In genomic region chr3:157239082-157239704, GRCh38 we compare ENCODE assay signal across 7 cellular contexts.
DNase-seq lines count a peak whose midpoint lies in the region; ATAC-seq, FAIRE-seq and TF ChIP-seq lines count a peak whose summit lies in the region.

No MANE protein-coding gene starts in this region.

- H3K9me2 ChIP-seq in HCT116 (ENCODE audit: insufficient read depth) = no peaks in the 10 kb centered on the region

- no peaks in the 10 kb centered on the region for H3K9me3 Mint-ChIP-seq in astrocyte (ENCODE audit: unreplicated experiment)

- TF ChIP-seq POLR2A in GM12892 (IDR thresholded peaks at IDR 0.05; ENCODE audit: low read depth, low read length) (no peak), HCT116 (IDR thresholded peaks at IDR 0.05; ENCODE audit: borderline replicate concordance, extremely low read depth, insufficient read depth, insufficient read length) (no peak)

- H3K27me3 Mint-ChIP-seq in T-helper 17 cell (peaks cover 7% of the 10 kb centered on the region), astrocyte (ENCODE audit: low read depth, unreplicated experiment) (no peaks in the 10 kb centered on the region)

- TF ChIP-seq CTCF in HCT116 (IDR thresholded peaks at IDR 0.05 in 2 of 3, conservative IDR thresholded peaks at IDR 0.05 in 1 of 3; ENCODE audit: borderline replicate concordance in 1 of 3, insufficient read depth in 1 of 3, low read depth in 2 of 3, low read length in 2 of 3) (peak; percentile 57 to 95 (median 87); a peak in 5 of 6 replicates), astrocyte (IDR thresholded peaks at IDR 0.05; ENCODE audit: insufficient read depth, low read depth, low read length) (peak; percentile 72)

- peaks cover 4% of the 10 kb centered on the region for H3K4me1 Mint-ChIP-seq in T-helper 17 cell
- H3K4me1 Mint-ChIP-seq in astrocyte (ENCODE audit: low read depth, unreplicated experiment) = peaks cover 4% of the 10 kb centered on the region

- H3K36me3 Mint-ChIP-seq in T-helper 17 cell (ENCODE audit: low read depth) = peaks cover 5% of the 10 kb centered on the region
- no peaks in the 10 kb centered on the region for H3K36me3 Mint-ChIP-seq in astrocyte (ENCODE audit: low read depth, unreplicated experiment)

- no peak overlapping the region for H3K4me2 ChIP-seq in HCT116 (ENCODE audit: low read length)
- no peak overlapping the region for H3K4me2 ChIP-seq in astrocyte (ENCODE audit: low read length)

- POLR2A ChIA-PET in HCT116 (lab: Charles Lee) = interaction anchor here (1.2 kb wide), 1 partner anchor 79 kb away, joined by 3 read pairs; the partner anchor contains the start of gene CCNL1

- no peaks in the 10 kb centered on the region for H3K4me1 ChIP-seq in HCT116 (ENCODE audit: control insufficient read depth in 1 of 2, insufficient read depth in 2 of 2, low read length in 2 of 2)
- H3K4me1 ChIP-seq in astrocyte (ENCODE audit: insufficient read depth, low read length) = no peaks in the 10 kb centered on the region

- H3K27ac Mint-ChIP-seq in T-helper 17 cell (peak overlapping the region; percentile 8), astrocyte (ENCODE audit: unreplicated experiment) (no peak overlapping the region)

- CTCF ChIA-PET in HCT116 (lab: Charles Lee) = interaction anchor here (0.6 kb wide), 1 partner anchor 24 kb away, joined by 3 read pairs; no protein-coding TSS in a partner anchor

- H3K27me3 ChIP-seq in HCT116 (ENCODE audit: insufficient read depth, low read length) (no peaks in the 10 kb centered on the region), astrocyte (ENCODE audit: insufficient read depth, low read length) (no peaks in the 10 kb centered on the region)

- peak; percentile 82 for TF ChIP-seq RAD21 in HCT116 (IDR thresholded peaks at IDR 0.05; ENCODE audit: low read depth)

- no TSS peak for BruUV-seq in HCT116 (replicated peaks; lab: Mats Ljungman, UMichigan)

- intact Hi-C loops in HCT116 (cut with micrococcal nuclease) = loop anchor here (2.0 kb wide), 1 partner anchor 34 kb away; no protein-coding TSS in a partner anchor

- H3K9ac ChIP-seq in HCT116 (ENCODE audit: low read length) (no peak overlapping the region), astrocyte (ENCODE audit: low read length) (no peak overlapping the region)

- DNase-seq in GM12892 (ENCODE audit: insufficient read length) = peak; percentile 4
- DNase-seq in HCT116 (ENCODE audit: low read depth, low spot score) = peak; percentile 46
- peak; percentile 63 for DNase-seq in M059J (ENCODE audit: low read depth)
- peak; percentile 32 to 73 (median 43) for DNase-seq in T-helper 17 cell
- DNase-seq in astrocyte (ENCODE audit: low read depth) = peak; percentile 23
- DNase-seq in iPS DF 4.7 (ENCODE audit: extremely low read depth, low spot score) = peak; percentile 64
- peak; percentile 49 to 75 for DNase-seq in stimulated activated CD4-positive, alpha-beta T cell treated with anti-CD3 and anti-CD28 coated beads, Interleukin-15, amount 100 ng/mL, for 48 hours (ENCODE audit: low read depth in 2 of 2)

- no peaks in the 10 kb centered on the region for H4K20me1 ChIP-seq in HCT116 (ENCODE audit: insufficient read depth)
- no peaks in the 10 kb centered on the region for H4K20me1 ChIP-seq in astrocyte (ENCODE audit: insufficient read depth, low read length)

- FAIRE-seq in GM12892 (lab: Jason Lieb, UNC) (peak; percentile 86), astrocyte (lab: Jason Lieb, UNC) (no peak)

- peak; percentile 100 for ATAC-seq in HCT116
- peak; percentile 100 for ATAC-seq in T-helper 17 cell

- H3K79me2 ChIP-seq in HCT116 (ENCODE audit: insufficient read depth, low read length) = no peaks in the 10 kb centered on the region
- H3K79me2 ChIP-seq in astrocyte (ENCODE audit: insufficient read depth, low read length) = no peaks in the 10 kb centered on the region

- H3K36me3 ChIP-seq in HCT116 (ENCODE audit: control insufficient read depth in 1 of 2, insufficient read depth in 2 of 2, low read length in 2 of 2) = no peaks in the 10 kb centered on the region
- no peaks in the 10 kb centered on the region for H3K36me3 ChIP-seq in astrocyte (ENCODE audit: insufficient read depth, low read length)

- H2AFZ ChIP-seq in HCT116 (ENCODE audit: low read depth, low read length, poor library complexity, severe bottlenecking) (no peak overlapping the region), astrocyte (ENCODE audit: low read depth, low read length) (no peak overlapping the region)

- H3K9me3 ChIP-seq in HCT116 (ENCODE audit: control insufficient read depth in 1 of 2, insufficient read depth in 1 of 2, low read depth in 1 of 2, low read length in 2 of 2) (no peaks in the 10 kb centered on the region), T-helper 17 cell (ENCODE audit: control insufficient read depth, low read length, poor library complexity, severe bottlenecking) (no peaks in the 10 kb centered on the region), astrocyte (ENCODE audit: insufficient read depth, low read depth, low read length) (no peaks in the 10 kb centered on the region)

- H3K4me3 ChIP-seq in HCT116 (replicated peaks in 1 of 2; ENCODE audit: low read depth in 1 of 2, low read length in 2 of 2) (no peak overlapping the region), astrocyte (ENCODE audit: insufficient read depth, low read depth, low read length) (no peak overlapping the region)

- RAD21 ChIA-PET in HCT116 (lab: Charles Lee; ENCODE audit: low non-redundant PET in 1 of 2, low total read pairs in 2 of 2, uncharacterized antibody in 2 of 2, unreplicated experiment in 2 of 2) = no interaction called here

- H3K27ac ChIP-seq in HCT116 (ENCODE audit: low read depth, low read length) = no peak overlapping the region
- H3K27ac ChIP-seq in astrocyte (ENCODE audit: low read depth, low read length) = no peak overlapping the region

- H3K4me3 Mint-ChIP-seq in T-helper 17 cell (no peak overlapping the region), astrocyte (ENCODE audit: unreplicated experiment) (no peak overlapping the region)

TF ChIP-seq in HCT116, 20 proteins besides CTCF, POLR2A, EP300 and RAD21:
- no peak for TF ChIP-seq EGR1 (IDR thresholded peaks at IDR 0.05; ENCODE audit: low read depth)
- peak; percentile 69; the same call in 1 of the 2 replicates for TF ChIP-seq CBX3 (IDR thresholded peaks at IDR 0.05; ENCODE audit: low read depth)
- TF ChIP-seq ATF3 (IDR thresholded peaks at IDR 0.05) = no peak
- TF ChIP-seq CEBPB (IDR thresholded peaks at IDR 0.05; ENCODE audit: low read depth) = no peak

Comparison
In these comparisons a context has a peak if more than half of its experiments do, and no peak if none do; other contexts are left out.
1. DNase-seq: peak in every context shown above with its lines; median percentile 64 in iPS DF 4.7; 63 in M059J; 62 in stimulated activated CD4-positive, alpha-beta T cell treated with anti-CD3 and anti-CD28 coated beads, Interleukin-15, amount 100 ng/mL, for 48 hours; 46 in HCT116; 43 in T-helper 17 cell; 23 in astrocyte; 4 in GM12892.